10 cellular contexts compared by ENCODE assay signal in genomic region chr22:30206964-30207363, GRCh38. TPM values are rescaled to one million over a fixed set of nuclear protein-coding genes. Genes with fewer than 3 reads are reported as not detected.
DNase-seq lines count a peak whose midpoint lies in the region; ATAC-seq and TF ChIP-seq lines count a peak whose summit lies in the region.
"Had no signal": no experiment of that assay in that cellular context is flagged by ENCODE, and none has a peak within 500 bp of the region (broad histone marks: within the 10 kb centered on the region; RNA-seq: fewer than 3 reads in every experiment).

No MANE protein-coding gene starts in this region.

- H3K9ac ChIP-seq in GM23248 (peak overlapping the region; percentile 84), skeletal muscle tissue (ENCODE audit: low read depth in 1 of 3, low read length in 3 of 3) (no peak overlapping the region)

- H4K20me1 ChIP-seq in GM23248 (ENCODE audit: insufficient read depth) = no peaks in the 10 kb centered on the region

- H3K27me3 ChIP-seq in GM23248 (replicated peaks; ENCODE audit: insufficient read depth) (no peaks in the 10 kb centered on the region), right cardiac atrium (ENCODE audit: control insufficient read depth, insufficient read depth) (no peaks in the 10 kb centered on the region), skeletal muscle tissue (ENCODE audit: control insufficient read depth in 3 of 3, insufficient read depth in 3 of 3, low read length in 3 of 3) (peaks cover 15 to 70% (median 42%) of the 10 kb centered on the region in 3 donors)

- H3K27ac ChIP-seq in GM23248 (peak overlapping the region; percentile 98), right cardiac atrium (ENCODE audit: low read length) (no peak overlapping the region), skeletal muscle tissue (ENCODE audit: low read depth, low read length) (peak overlapping the region; percentile 57)

- peak overlapping the region; percentile 43 for H3K4me2 ChIP-seq in GM23248 (ENCODE audit: unreplicated experiment)

- H3K79me2 ChIP-seq in GM23248 (ENCODE audit: insufficient read depth) = no peaks in the 10 kb centered on the region

- no peak overlapping the region for H2AFZ ChIP-seq in GM23248

- H3K4me3 ChIP-seq in GM23248 (peak overlapping the region; percentile 19; the same call in 1 of the 2 replicates), right cardiac atrium (ENCODE audit: low read length) (no peak overlapping the region), skeletal muscle tissue (ENCODE audit: low read length in 3 of 3) (no peak overlapping the region)

- H3K36me3 ChIP-seq in GM23248 (ENCODE audit: low read depth) (no peaks in the 10 kb centered on the region), skeletal muscle tissue (ENCODE audit: control insufficient read depth in 3 of 3, insufficient read depth in 3 of 3, low read length in 3 of 3) (no peaks in the 10 kb centered on the region)

- H3K9me3 ChIP-seq in GM23248 (ENCODE audit: low read depth) (no peaks in the 10 kb centered on the region), right cardiac atrium (ENCODE audit: control insufficient read depth, low read length) (no peaks in the 10 kb centered on the region), skeletal muscle tissue (ENCODE audit: control insufficient read depth in 3 of 3, low read length in 3 of 3) (no peaks in the 10 kb centered on the region)

- DNase-seq in GM23248 (peak; percentile 99), right cardiac atrium (peak in 2 of 3 donors; percentile 40 to 44), NCI-H187 (lab: John Stamatoyannopoulos, UW) (no peak), epidermal melanocyte (ENCODE audit: insufficient read length, low spot score) (no peak)
- no peak for DNase-seq in stimulated activated naive CD4-positive, alpha-beta T cell treated with Interleukin-2 at 50 U/mL for 16 hours (lab: John Stamatoyannopoulos, UW)
- no peak for DNase-seq in stimulated activated naive CD4-positive, alpha-beta T cell (lab: John Stamatoyannopoulos, UW)
- DNase-seq: midbrain, NCI-H1417 treated with DMSO at 0.1 percent for 48 hours had no signal

- intact Hi-C loops in right cardiac atrium (cut with DNase I) = no loop called here

- in situ Hi-C loops in GM23248 (cut with MboI) = no loop called here

- no peaks in the 10 kb centered on the region for H3K9me2 ChIP-seq in GM23248 (ENCODE audit: insufficient read depth)

- H3K4me1 ChIP-seq in GM23248 (ENCODE audit: insufficient read depth) = peaks cover 55% of the 10 kb centered on the region
- no peaks in the 10 kb centered on the region for H3K4me1 ChIP-seq in right cardiac atrium (ENCODE audit: control insufficient read depth, insufficient read depth, low read length)
- peaks cover 19 to 24% (median 24%) of the 10 kb centered on the region in 3 donors for H3K4me1 ChIP-seq in skeletal muscle tissue (ENCODE audit: control insufficient read depth in 3 of 3, insufficient read depth in 3 of 3, low read length in 3 of 3)

- ATAC-seq in SK-N-SH treated with all-trans-retinoic acid at 6 μM for 48 hours (peak; percentile 85), right cardiac atrium (no peak)

- H3F3A ChIP-seq in GM23248 (ENCODE audit: insufficient read depth) = peaks cover 34% of the 10 kb centered on the region

- WGBS in GM23248 (ENCODE audit: low coverage in 1 of 2, low lambda C conversion rate in 2 of 2, missing lambda C conversion rate in 2 of 2), 2 experiments = 0 to 2% methylated on average over 14 of the region's 14 CpGs
- WGBS in right cardiac atrium = 60% methylated on average over 14 of the region's 14 CpGs

TF ChIP-seq in SK-N-SH treated with all-trans-retinoic acid at 6 μM for 48 hours, 23 proteins besides CTCF, POLR2A, EP300 and RAD21:
- TF ChIP-seq CREB5 (CRISPR knock-in tag; IDR thresholded peaks at IDR 0.05; ENCODE audit: low read depth) = peak; percentile 12; the same call in 1 of the 2 replicates
- TF ChIP-seq TOX (CRISPR knock-in tag; IDR thresholded peaks at IDR 0.05; ENCODE audit: borderline replicate concordance) = 0 out of 2 replicates have a peak, but pooled peaks have one; percentile 19
- TF ChIP-seq SNAI2 (CRISPR knock-in tag; IDR thresholded peaks at IDR 0.05) = peak; percentile 92; the same call in 1 of the 2 replicates
- TF ChIP-seq TSHZ2 (CRISPR knock-in tag; IDR thresholded peaks at IDR 0.05) = no peak
- TF ChIP-seq ISL1 (CRISPR knock-in tag; IDR thresholded peaks at IDR 0.05) = peak; percentile 44

RNA-seq across cellular contexts. Expression of gene LIF, which starts 39.6 kb away (rescaled TPM):
- total RNA-seq in GM23248 (2014; rRNA removed; shearing (Covaris generic)) = 1.6 and 1.9 TPM in 2 replicates
- 1.0 and 1.4 TPM in 2 replicates for polyA plus RNA-seq in GM23248 (2016; fragmentation: Nextera tagmentation; extraction: Ambion mirVana)
- 1 to 10 TPM in 1 of 4 donors, under 1 TPM in 3; 0.09 to 3.7 (median 0.43) TPM for total RNA-seq in right cardiac atrium
- 0.54 TPM for polyA plus RNA-seq in right cardiac atrium
- 0.52 TPM for total RNA-seq in skeletal muscle tissue

RNA-seq across cellular contexts. Expression of gene OSM, which starts 59.7 kb away (rescaled TPM):
- not detected in 2 replicates for total RNA-seq in GM23248 (2014; rRNA removed; shearing (Covaris generic))
- polyA plus RNA-seq in GM23248 (2016; fragmentation: Nextera tagmentation; extraction: Ambion mirVana) (not detected in 2 replicates), right cardiac atrium (0.81 TPM)
- total RNA-seq in right cardiac atrium (1 to 10 TPM in 1 of 4 donors, under 1 TPM in 3; 0.17 to 1.5 (median 0.26) TPM), skeletal muscle tissue (0.52 TPM)

Comparison
In these comparisons a context has a peak if more than half of its experiments do, and no peak if none do; other contexts are left out.
1. DNase-seq: peak in GM23248 (single experiment) and right cardiac atrium (2 of 3); none in stimulated activated naive CD4-positive, alpha-beta T cell treated with Interleukin-2 at 50 U/mL for 16 hours (single experiment), NCI-H187 (0 of 2), stimulated activated naive CD4-positive, alpha-beta T cell (0 of 6) and epidermal melanocyte (single experiment).